Comparison of ENCODE assay signal across 1 cellular context in the genomic region with DNA sequence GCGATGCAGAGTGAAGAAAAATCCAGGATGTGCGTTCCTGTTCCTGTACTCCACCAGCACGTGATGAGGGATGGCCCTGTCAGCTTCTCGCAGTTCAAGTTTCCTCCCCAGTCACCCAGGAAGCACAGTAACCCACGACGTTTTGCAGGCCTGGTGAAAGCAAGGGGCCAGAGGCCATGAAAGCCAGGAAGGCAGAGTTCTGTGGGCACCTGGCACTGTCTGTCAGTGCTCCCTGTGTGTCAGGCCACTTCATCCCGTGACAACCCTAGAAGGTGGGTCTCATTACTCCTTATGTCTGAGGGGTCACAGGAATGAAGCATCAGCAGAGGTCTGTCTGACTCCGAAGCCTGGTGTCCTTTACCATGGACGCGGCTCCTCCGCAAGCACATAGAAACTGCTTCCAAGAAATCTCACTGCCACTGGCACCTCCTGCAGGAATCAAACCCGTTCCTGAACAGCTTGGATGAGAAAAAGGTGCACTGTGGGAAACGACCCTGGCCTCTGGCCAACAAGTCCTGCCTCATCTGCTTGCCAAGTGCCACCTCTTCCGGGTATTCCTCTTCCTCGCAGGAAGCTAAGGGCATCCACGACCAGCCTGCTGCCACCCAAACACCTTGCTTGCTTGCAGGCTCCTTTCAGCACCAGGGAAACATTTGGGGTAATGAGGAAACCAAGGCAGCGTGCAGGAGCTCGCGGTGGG.
TF ChIP-seq lines count a peak whose summit lies in the region.

No MANE protein-coding gene starts in this region.

TF ChIP-seq in K562, 482 proteins besides CTCF, POLR2A, EP300 and RAD21:
- no peak for TF ChIP-seq ZFPM2 (CRISPR knock-in tag; IDR thresholded peaks at IDR 0.05)
- TF ChIP-seq, protein P1, sequence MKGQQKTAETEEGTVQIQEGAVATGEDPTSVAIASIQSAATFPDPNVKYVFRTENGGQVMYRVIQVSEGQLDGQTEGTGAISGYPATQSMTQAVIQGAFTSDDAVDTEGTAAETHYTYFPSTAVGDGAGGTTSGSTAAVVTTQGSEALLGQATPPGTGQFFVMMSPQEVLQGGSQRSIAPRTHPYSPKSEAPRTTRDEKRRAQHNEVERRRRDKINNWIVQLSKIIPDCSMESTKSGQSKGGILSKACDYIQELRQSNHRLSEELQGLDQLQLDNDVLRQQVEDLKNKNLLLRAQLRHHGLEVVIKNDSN (CRISPR knock-in tag; IDR thresholded peaks at IDR 0.05) = peak; percentile 23; the same call in 1 of the 2 replicates
TF ChIP-seq in K562: peak in this region for 1.
